14 cellular contexts compared by ENCODE assay signal in genomic region chr12:111776836-111777344, GRCh38. TPM values are rescaled to one million over a fixed set of nuclear protein-coding genes. Genes with fewer than 3 reads are reported as not detected.
A peak's percentile ranks its signal among the peaks of the same experiment; 100 is the strongest.
DNase-seq lines count a peak whose midpoint lies in the region; ATAC-seq, FAIRE-seq and TF ChIP-seq lines count a peak whose summit lies in the region.
"Had no signal": no experiment of that assay in that cellular context is flagged by ENCODE, and none has a peak within 500 bp of the region (broad histone marks: within the 10 kb centered on the region; RNA-seq: fewer than 3 reads in every experiment).

No MANE protein-coding gene starts in this region.

- TF ChIP-seq POLR2A in right lobe of liver (IDR thresholded peaks at IDR 0.05): no peak

- no peaks in the 10 kb centered on the region for H3K27me3 ChIP-seq in ascending aorta
- H3K27me3 ChIP-seq in right lobe of liver: no peaks in the 10 kb centered on the region
- H3K27me3 ChIP-seq in skeletal muscle tissue (ENCODE audit: control insufficient read depth in 3 of 3, insufficient read depth in 3 of 3, low read length in 3 of 3): no peaks in the 10 kb centered on the region
- H3K27me3 ChIP-seq in A673 (replicated peaks; ENCODE audit: insufficient read depth, low read depth, low read length, poor library complexity): no peaks in the 10 kb centered on the region

- peak in 1 of 4 donors; percentile 2 for ATAC-seq in right lobe of liver
- ATAC-seq: activated naive CD4-positive, alpha-beta T cell treated with anti-CD3 and anti-CD28 coated beads, Interleukin-2, amount 50 U/mL, for 72 hours had no signal

- H3K27ac ChIP-seq in 22Rv1: peak overlapping the region; percentile 84
- peak overlapping the region; percentile 84 to 86 for H3K27ac ChIP-seq in ascending aorta
- H3K27ac ChIP-seq in right lobe of liver: peak overlapping the region; percentile 89 to 97 (median 94)
- H3K27ac ChIP-seq in skeletal muscle tissue (ENCODE audit: low read depth, low read length): peak overlapping the region; percentile 63
- no peak overlapping the region for H3K27ac ChIP-seq in A673 (ENCODE audit: low read depth, low read length, poor library complexity, severe bottlenecking)
- H3K27ac ChIP-seq: parathyroid adenoma had no signal

- H3K9me3 ChIP-seq in ascending aorta (no peaks in the 10 kb centered on the region), right lobe of liver (no peaks in the 10 kb centered on the region), skeletal muscle tissue (ENCODE audit: control insufficient read depth in 3 of 3, low read length in 3 of 3) (peaks cover 0 to 3% (median 2%) of the 10 kb centered on the region in 3 donors), A673 (ENCODE audit: low read depth, low read length, poor library complexity, severe bottlenecking) (no peaks in the 10 kb centered on the region)

- CTCF ChIA-PET in A673 (lab: Charles Lee): no interaction called here

- H3K4me1 ChIP-seq in ascending aorta (peaks cover 27 to 40% of the 10 kb centered on the region in 2 donors), right lobe of liver (peaks cover 0 to 90% (median 53%) of the 10 kb centered on the region in 4 donors), skeletal muscle tissue (ENCODE audit: control insufficient read depth in 3 of 3, insufficient read depth in 3 of 3, low read length in 3 of 3) (peaks cover 43 to 57% (median 48%) of the 10 kb centered on the region in 3 donors), A673 (ENCODE audit: insufficient read depth, low read length, poor library complexity, severe bottlenecking) (peaks cover 7% of the 10 kb centered on the region)
- H3K4me1 ChIP-seq: parathyroid adenoma had no signal

- intact Hi-C loops in ascending aorta (cut with DNase I) (no loop called here), right lobe of liver (cut with DNase I) (no loop called here), A673 (cut with micrococcal nuclease; ENCODE audit: unreplicated experiment) (no loop called here)

- no peak for FAIRE-seq in urothelium cell line (lab: Jason Lieb, UNC)

- POLR2A ChIA-PET in A673 (lab: Charles Lee; ENCODE audit: low non-redundant PET): no interaction called here

- DNase-seq in ascending aorta (ENCODE audit: low spot score in 2 of 2): no peak
- DNase-seq in right lobe of liver: no peak
- DNase-seq in germinal center (ENCODE audit: low spot score): no peak
- DNase-seq in dermis blood vessel endothelial cell: no peak
- DNase-seq in A673 (ENCODE audit: low spot score): no peak
- no peak for DNase-seq in urothelium cell line (ENCODE audit: low spot score)
- DNase-seq: activated CD4-positive, alpha-beta T cell treated with anti-CD3 and anti-CD28 coated beads for 1 hour; mammary epithelial cell; NCI-H2029; NCI-H748 treated with DMSO at 0.1 percent for 48 hours had no signal

- no TSS peak for BruUV-seq in A673 (replicated peaks; lab: Mats Ljungman, UMichigan)

- no peak overlapping the region for H3K9ac ChIP-seq in skeletal muscle tissue (ENCODE audit: low read depth in 1 of 3, low read length in 3 of 3)
- H3K9ac ChIP-seq: parathyroid adenoma had no signal

- TF ChIP-seq CTCF in 22Rv1 (IDR thresholded peaks at IDR 0.05): no peak
- no peak for TF ChIP-seq CTCF in ascending aorta (IDR thresholded peaks at IDR 0.05)
- no peak for TF ChIP-seq CTCF in right lobe of liver (IDR thresholded peaks at IDR 0.05)
- TF ChIP-seq CTCF in A673 (conservative IDR thresholded peaks at IDR 0.05; ENCODE audit: low read depth, low read length): no peak

- H3K36me3 ChIP-seq in ascending aorta: peaks cover 7 to 14% of the 10 kb centered on the region in 2 donors
- peaks cover 0 to 16% (median 2%) of the 10 kb centered on the region in 4 donors for H3K36me3 ChIP-seq in right lobe of liver
- H3K36me3 ChIP-seq in skeletal muscle tissue (ENCODE audit: control insufficient read depth in 3 of 3, insufficient read depth in 3 of 3, low read length in 3 of 3): peaks cover 12 to 16% (median 12%) of the 10 kb centered on the region in 3 donors
- no peaks in the 10 kb centered on the region for H3K36me3 ChIP-seq in A673 (ENCODE audit: insufficient read depth, low read length, poor library complexity, severe bottlenecking)

- WGBS in right lobe of liver (ENCODE audit: insufficient coverage, low coverage, low lambda C conversion rate, missing lambda C conversion rate): 14% methylated on average over 3 of the region's 3 CpGs

- H3K4me3 ChIP-seq in ascending aorta: no peak overlapping the region
- H3K4me3 ChIP-seq in right lobe of liver: peak overlapping the region in 1 of 3 donors; percentile 4
- no peak overlapping the region for H3K4me3 ChIP-seq in skeletal muscle tissue (ENCODE audit: low read length in 3 of 3)
- H3K4me3 ChIP-seq in A673 (ENCODE audit: low read depth, low read length, poor library complexity, severe bottlenecking): no peak overlapping the region

RNA-seq across cellular contexts. Expression of gene ALDH2, which starts 10.2 kb away (rescaled TPM):
- total RNA-seq in ascending aorta (66.4 TPM), right lobe of liver (1,000 to 10,000 TPM in 2 of 6 experiments, 100 to 1,000 TPM in 4; 287 to 1,060 (median 749) TPM), skeletal muscle tissue (5.7 TPM), dermis blood vessel endothelial cell (68.6 and 76.6 TPM in 2 replicates), A673 (2021) (24.5 and 34.8 TPM in 2 replicates)
